ENCODE assay signal across 18 cellular contexts in the genomic region with DNA sequence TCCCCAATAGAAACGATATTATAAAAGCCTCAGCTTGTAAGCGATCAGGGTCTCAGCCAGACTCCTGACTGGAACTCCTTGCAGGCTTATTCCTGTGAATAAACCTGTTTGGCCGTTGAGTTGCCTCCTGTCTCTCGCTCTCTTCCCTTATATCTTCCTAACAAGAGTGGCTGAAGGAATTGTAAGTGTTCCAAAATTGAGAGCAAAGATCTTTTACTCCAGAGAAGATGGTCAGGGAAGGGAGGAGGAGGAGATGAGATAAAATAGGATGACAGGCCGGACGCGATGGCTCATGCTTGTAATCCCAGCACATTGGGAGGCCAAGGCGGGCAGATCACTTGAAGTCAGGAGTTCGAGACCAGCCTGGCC.
"Had no signal": no experiment of that assay in that cellular context is flagged by ENCODE, and none has a peak within 500 bp of the region (broad histone marks: within the 10 kb centered on the region; RNA-seq: fewer than 3 reads in every experiment).

No MANE protein-coding gene starts in this region.

- H3K4me3 Mint-ChIP-seq: T-helper 1 cell treated with Interleukin-12 subunit alpha and Interleukin-12 subunit beta and Interleukin-4 antibody, amounts not matched to agents 30 μg/mL and 1 μg/mL, for 36 hours; WTC11 had no signal

- H3K9me3 ChIP-seq: gastroesophageal sphincter, lower lobe of right lung, tibial artery had no signal

- H3K27ac Mint-ChIP-seq: activated CD4-positive, alpha-beta T cell treated with anti-CD3 and anti-CD28 coated beads, Interleukin-2, amount 10 ng/mL, durations not matched to agents 24 days and 14 days; activated CD8-positive, alpha-beta T cell treated with anti-CD3 and anti-CD28 coated beads, Interleukin-2, amount 10 ng/mL, durations not matched to agents 7 days and 5 days; activated T-cell treated with anti-CD3 and anti-CD28 coated beads, Interleukin-2, amount 50 U/mL, for 72 hours; T-helper 1 cell treated with Interleukin-12 subunit alpha and Interleukin-12 subunit beta and Interleukin-4 antibody, amounts not matched to agents 30 μg/mL and 1 μg/mL, for 36 hours; WTC11 had no signal

- FAIRE-seq: astrocyte, TTC549 had no signal

- H3K9me3 Mint-ChIP-seq: activated CD4-positive, alpha-beta T cell treated with anti-CD3 and anti-CD28 coated beads, Interleukin-2, amount 10 ng/mL, durations not matched to agents 24 days and 14 days; activated T-cell treated with anti-CD3 and anti-CD28 coated beads, Interleukin-2, amount 50 U/mL, for 72 hours; T-helper 1 cell treated with Interleukin-12 subunit alpha and Interleukin-12 subunit beta and Interleukin-4 antibody, amounts not matched to agents 30 μg/mL and 1 μg/mL, for 36 hours; WTC11 had no signal

- H3K27me3 ChIP-seq: gastroesophageal sphincter, tibial artery had no signal

- ATAC-seq: activated CD8-positive, alpha-beta T cell treated with anti-CD3 and anti-CD28 coated beads, Interleukin-2, amount 10 ng/mL, durations not matched to agents 7 days and 5 days; activated T-cell treated with anti-CD3 and anti-CD28 coated beads, Interleukin-2, amount 50 U/mL, for 72 hours; gastroesophageal sphincter; left colon; lower lobe of right lung; WTC11 had no signal

- H3K27me3 Mint-ChIP-seq: activated CD4-positive, alpha-beta T cell treated with anti-CD3 and anti-CD28 coated beads, Interleukin-2, amount 10 ng/mL, durations not matched to agents 24 days and 14 days had no signal

- DNase-seq: activated CD4-positive, alpha-beta T cell treated with anti-CD3 and anti-CD28 coated beads, Interleukin-2, amount 10 ng/mL, durations not matched to agents 24 days and 14 days; activated CD8-positive, alpha-beta memory T cell treated with anti-CD3 and anti-CD28 coated beads, Interleukin-2, amount 50 U/mL, for 4 hours; activated CD8-positive, alpha-beta T cell treated with anti-CD3 and anti-CD28 coated beads, Interleukin-2, amount 10 ng/mL, durations not matched to agents 7 days and 5 days; activated gamma-delta T cell treated with Interleukin-2 at 50 U/mL for 16 hours; activated T-cell treated with anti-CD3 and anti-CD28 coated beads, Interleukin-2, amount 50 U/mL, for 72 hours; erythroblast; left colon; lower lobe of right lung; midbrain; retina; stimulated activated CD4-positive, alpha-beta T cell treated with anti-CD3 and anti-CD28 coated beads, Interleukin-4, amount 100 ng/mL, for 24 hours; stimulated activated naive CD4-positive, alpha-beta T cell; tibial artery had no signal
